Comparison of ENCODE assay signal across 1 cellular context in genomic region chr4:184645904-184646610, GRCh38.
TF ChIP-seq lines count a peak whose summit lies in the region.

No MANE protein-coding gene starts in this region.

TF ChIP-seq in H1, 55 proteins besides CTCF, POLR2A, EP300 and RAD21 (continued from another document):
- TF ChIP-seq CHD7 (IDR thresholded peaks at IDR 0.05; ENCODE audit: insufficient replicate concordance, low read length): no peak
- TF ChIP-seq TBP (IDR thresholded peaks at IDR 0.05; ENCODE audit: low read depth, low read length): no peak
- TF ChIP-seq MAX (IDR thresholded peaks at IDR 0.05): no peak
- TF ChIP-seq GTF2F1 (IDR thresholded peaks at IDR 0.05; ENCODE audit: borderline replicate concordance, low read depth, low read length): no peak
- no peak for TF ChIP-seq E2F6 (IDR thresholded peaks at IDR 0.05)
- TF ChIP-seq FOSL1 (IDR thresholded peaks at IDR 0.05; ENCODE audit: insufficient read depth, low read depth, low read length): no peak
- TF ChIP-seq RXRA (IDR thresholded peaks at IDR 0.05; ENCODE audit: insufficient read depth, low read depth, low read length): no peak
- no peak for TF ChIP-seq CTBP2 (IDR thresholded peaks at IDR 0.05; ENCODE audit: borderline replicate concordance, insufficient read depth, insufficient read length, low read length)
